Comparison of ENCODE assay signal across 9 cellular contexts in the genomic region with DNA sequence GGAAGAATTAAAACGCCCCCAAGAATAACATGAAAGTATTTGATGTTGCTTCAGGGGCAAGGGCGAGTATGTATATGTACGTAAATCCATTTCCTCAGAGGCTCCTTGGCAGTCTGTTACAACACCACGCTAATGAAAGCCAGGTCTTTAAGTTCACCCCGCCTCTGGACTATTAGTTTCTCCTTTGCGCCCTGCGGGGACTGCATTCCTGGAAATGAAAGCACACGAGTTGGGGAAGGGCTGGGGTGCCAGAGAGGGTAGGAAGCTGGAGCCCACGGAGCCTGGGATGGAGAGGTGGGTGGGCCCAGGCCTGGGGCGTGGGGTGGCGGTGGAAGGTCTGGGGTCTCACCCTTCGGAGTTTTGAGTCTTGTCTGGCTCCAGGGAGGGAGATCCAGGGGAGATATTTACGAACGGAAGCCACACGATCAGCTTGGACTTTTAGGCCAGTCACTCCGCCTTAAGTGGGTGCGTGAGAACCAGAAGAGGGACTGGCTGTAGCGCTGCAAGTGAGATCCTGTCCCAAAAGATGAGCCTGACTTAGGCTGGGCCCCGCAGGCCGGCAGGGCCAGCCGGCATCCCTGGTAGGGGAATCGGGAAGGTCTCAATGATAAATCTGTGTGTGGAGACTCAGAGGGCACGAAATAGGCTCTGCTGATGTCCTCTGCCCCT. TPM values are rescaled to one million over a fixed set of nuclear protein-coding genes. Genes with fewer than 3 reads are reported as not detected.
DNase-seq lines count a peak whose midpoint lies in the region; ATAC-seq, FAIRE-seq and TF ChIP-seq lines count a peak whose summit lies in the region.
"Had no signal": no experiment of that assay in that cellular context is flagged by ENCODE, and none has a peak within 500 bp of the region (broad histone marks: within the 10 kb centered on the region; RNA-seq: fewer than 3 reads in every experiment).

No MANE protein-coding gene starts in this region.

- H3K27ac ChIP-seq in caudate nucleus (ENCODE audit: low read depth, low read length), result peak overlapping the region; percentile 69
- H3K27ac ChIP-seq in lower lobe of right lung, result peak overlapping the region; percentile 91
- peak overlapping the region; percentile 84 to 87 for H3K27ac ChIP-seq in tibial artery
- H3K27ac ChIP-seq: C4-2B had no signal

- no peak for FAIRE-seq in RCC 7860 (lab: Jason Lieb, UNC)

- no peak for DNase-seq in activated naive CD4-positive, alpha-beta T cell treated with anti-CD3 and anti-CD28 coated beads for 36 hours
- no peak for DNase-seq in activated naive CD4-positive, alpha-beta T cell treated with anti-CD3 and anti-CD28 coated beads, Interleukin-2, amount 50 U/mL, for 16 hours
- DNase-seq in caudate nucleus (lab: John Stamatoyannopoulos, UW) (no peak), lower lobe of right lung (peak; percentile 44), tibial artery (no peak), RCC 7860 (ENCODE audit: low spot score) (no peak), NCI-H2227 treated with DMSO at 0.1 percent for 48 hours (lab: John Stamatoyannopoulos, UW) (no peak)

- H3K9me3 ChIP-seq in lower lobe of right lung (no peaks in the 10 kb centered on the region), tibial artery (no peaks in the 10 kb centered on the region)

- H3K36me3 ChIP-seq in lower lobe of right lung (no peaks in the 10 kb centered on the region), tibial artery (no peaks in the 10 kb centered on the region)

- CTCF ChIA-PET in activated naive CD4-positive, alpha-beta T cell treated with anti-CD3 and anti-CD28 coated beads for 36 hours (lab: Charles Lee), result interaction anchor here (0.9 to 2.2 kb wide), 9 partner anchors 11 to 281 kb away, joined by 3 to 10 read pairs (median 5); no protein-coding TSS in a partner anchor

- intact Hi-C loops in activated naive CD4-positive, alpha-beta T cell treated with anti-CD3 and anti-CD28 coated beads for 36 hours (cut with micrococcal nuclease), result loop anchor here (10.0 kb wide), 1 partner anchor 862 kb away; the partner anchor contains the start of gene TBC1D5
- intact Hi-C loops in lower lobe of right lung (cut with DNase I), result no loop called here
- intact Hi-C loops in tibial artery (cut with DNase I; ENCODE audit: low total_unique reads), result loop anchor here (10.0 kb wide), 1 partner anchor 332 kb away; no protein-coding TSS in a partner anchor

- H3K9me3 Mint-ChIP-seq in activated naive CD4-positive, alpha-beta T cell treated with anti-CD3 and anti-CD28 coated beads for 36 hours, result no peaks in the 10 kb centered on the region

- peaks cover 12% of the 10 kb centered on the region for H3K4me1 Mint-ChIP-seq in activated naive CD4-positive, alpha-beta T cell treated with anti-CD3 and anti-CD28 coated beads for 36 hours (ENCODE audit: low read depth)

- H3K4me3 ChIP-seq in lower lobe of right lung (no peak overlapping the region), tibial artery (no peak overlapping the region)

- TF ChIP-seq CTCF in lower lobe of right lung (IDR thresholded peaks at IDR 0.05) (no peak), tibial artery (IDR thresholded peaks at IDR 0.05) (no peak)

- no peak overlapping the region for H3K27ac Mint-ChIP-seq in activated naive CD4-positive, alpha-beta T cell treated with anti-CD3 and anti-CD28 coated beads for 36 hours

- no peak for ATAC-seq in lower lobe of right lung
- no peak for ATAC-seq in GM21576 (IDR thresholded peaks at IDR 0.05; ENCODE audit: unreplicated experiment)

- peak overlapping the region; percentile 68 for H3K4me3 Mint-ChIP-seq in activated naive CD4-positive, alpha-beta T cell treated with anti-CD3 and anti-CD28 coated beads for 36 hours

- peaks cover 26% of the 10 kb centered on the region for H3K4me1 ChIP-seq in lower lobe of right lung
- peaks cover 0 to 49% (median 17%) of the 10 kb centered on the region in 4 donors for H3K4me1 ChIP-seq in tibial artery

- peaks cover 1% of the 10 kb centered on the region for H3K36me3 Mint-ChIP-seq in activated naive CD4-positive, alpha-beta T cell treated with anti-CD3 and anti-CD28 coated beads for 36 hours (ENCODE audit: low read depth)

- H3K27me3 ChIP-seq in lower lobe of right lung (ENCODE audit: low read depth) (no peaks in the 10 kb centered on the region), tibial artery (no peaks in the 10 kb centered on the region)

- no peaks in the 10 kb centered on the region for H3K27me3 Mint-ChIP-seq in activated naive CD4-positive, alpha-beta T cell treated with anti-CD3 and anti-CD28 coated beads for 36 hours (ENCODE audit: low read depth)

RNA-seq across cellular contexts. Expression of gene PLCL2, which starts 1.6 kb away (rescaled TPM):
- total RNA-seq in activated naive CD4-positive, alpha-beta T cell treated with anti-CD3 and anti-CD28 coated beads for 36 hours, result 10 to 100 TPM; 19.9 to 20.5 TPM
- total RNA-seq in lower lobe of right lung, result 12.1 TPM
